Comparison of ENCODE assay signal across 8 cellular contexts in the genomic region with DNA sequence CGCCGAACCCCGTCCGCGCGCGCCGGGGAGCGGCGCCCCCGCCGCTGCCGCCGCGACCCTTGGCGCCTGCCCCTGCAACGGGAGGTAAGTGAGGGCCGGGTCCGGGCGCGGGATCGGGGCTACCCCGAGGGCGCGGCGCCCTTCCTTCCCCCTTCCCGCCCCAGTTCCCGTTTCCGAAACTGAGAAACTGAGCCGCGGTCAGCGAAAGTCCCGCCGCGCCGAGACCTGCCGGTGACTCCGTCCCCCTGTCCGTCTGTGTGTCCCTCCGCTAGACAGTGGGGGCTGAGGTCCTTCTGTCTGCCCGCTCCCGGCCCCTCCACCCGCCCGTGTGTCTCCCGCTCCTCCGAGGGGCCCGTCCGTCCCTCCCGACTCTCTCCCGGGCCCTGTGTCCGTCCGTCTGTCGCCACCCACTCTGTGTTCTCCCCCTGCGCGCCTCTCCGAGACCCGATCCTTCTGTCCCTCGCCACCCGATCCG. TPM values are rescaled to one million over a fixed set of nuclear protein-coding genes. Genes with fewer than 3 reads are reported as not detected.
DNase-seq lines count a peak whose midpoint lies in the region; ATAC-seq, FAIRE-seq and TF ChIP-seq lines count a peak whose summit lies in the region.

No MANE protein-coding gene starts in this region.

- peak overlapping the region; percentile 86 for H3K4me3 Mint-ChIP-seq in activated CD4-positive, alpha-beta memory T cell treated with anti-CD3 and anti-CD28 coated beads, Interleukin-2, amount 10 ng/mL, durations not matched to agents 7 days and 5 days
- H3K4me3 Mint-ChIP-seq in glutamatergic neuron (ENCODE audit: unreplicated experiment): peak overlapping the region; percentile 87

- no peaks in the 10 kb centered on the region for H3K9me3 Mint-ChIP-seq in activated CD4-positive, alpha-beta memory T cell treated with anti-CD3 and anti-CD28 coated beads, Interleukin-2, amount 10 ng/mL, durations not matched to agents 7 days and 5 days
- peaks cover 8% of the 10 kb centered on the region for H3K9me3 Mint-ChIP-seq in glutamatergic neuron (ENCODE audit: unreplicated experiment)

- 0% methylated on average over 4 of the region's 60 CpGs for WGBS in A549 (ENCODE audit: missing lambda C conversion rate)

- TF ChIP-seq POLR2A in A549 (IDR thresholded peaks at IDR 0.05; ENCODE audit: low read length): no peak

- no peak for FAIRE-seq in A549 (lab: Jason Lieb, UNC)

- peaks cover 24% of the 10 kb centered on the region for H3K4me1 Mint-ChIP-seq in activated CD4-positive, alpha-beta memory T cell treated with anti-CD3 and anti-CD28 coated beads, Interleukin-2, amount 10 ng/mL, durations not matched to agents 7 days and 5 days
- peaks cover 7% of the 10 kb centered on the region for H3K4me1 Mint-ChIP-seq in glutamatergic neuron (ENCODE audit: low read depth, unreplicated experiment)

- no peaks in the 10 kb centered on the region for H3K9me3 ChIP-seq in A549

- POLR2A ChIA-PET in A549 (lab: Yijun Ruan, JAX): interaction anchor here (1.4 kb wide), 1 partner anchor 33 kb away, joined by 4 read pairs; no protein-coding TSS in a partner anchor
- POLR2A ChIA-PET in activated CD4-positive, alpha-beta memory T cell treated with anti-CD3 and anti-CD28 coated beads, Interleukin-2, amount 10 ng/mL, durations not matched to agents 7 days and 5 days (lab: Charles Lee): interaction anchor here (1.3 to 1.8 kb wide), 7 partner anchors 11 to 115 kb away, joined by 3 to 8 read pairs (median 5); a partner anchor contains a TSS

- no peak for TF ChIP-seq RAD21 in A549 (conservative IDR thresholded peaks at IDR 0.05 in 1 of 2, IDR thresholded peaks at IDR 0.05 in 1 of 2)

- peak overlapping the region; percentile 85 for H3K4me2 ChIP-seq in A549

- peaks cover 26% of the 10 kb centered on the region for H3K27me3 Mint-ChIP-seq in activated CD4-positive, alpha-beta memory T cell treated with anti-CD3 and anti-CD28 coated beads, Interleukin-2, amount 10 ng/mL, durations not matched to agents 7 days and 5 days
- peaks cover 20% of the 10 kb centered on the region for H3K27me3 Mint-ChIP-seq in glutamatergic neuron (ENCODE audit: unreplicated experiment)

- ATAC-seq in A549 (peak in 1 of 2 experiments; percentile 12; a peak in 1 of 6 replicates), GM18861 (IDR thresholded peaks at IDR 0.05; ENCODE audit: unreplicated experiment) (peak; percentile 20), HG03196 (IDR thresholded peaks at IDR 0.05; ENCODE audit: unreplicated experiment) (peak; percentile 6), sciatic nerve (no peak)

- H3K27ac ChIP-seq in A549: peak overlapping the region; percentile 90 to 92

- H3K27ac Mint-ChIP-seq in activated CD4-positive, alpha-beta memory T cell treated with anti-CD3 and anti-CD28 coated beads, Interleukin-2, amount 10 ng/mL, durations not matched to agents 7 days and 5 days: peak overlapping the region; percentile 68
- H3K27ac Mint-ChIP-seq in glutamatergic neuron (ENCODE audit: unreplicated experiment): no peak overlapping the region

- no peak for TF ChIP-seq EP300 in A549 (IDR thresholded peaks at IDR 0.05)

- DNase-seq in A549 (ENCODE audit: low read depth in 1 of 2, low spot score in 1 of 2) (peak in 1 of 2 experiments; percentile 26), glutamatergic neuron (peak; percentile 36), sciatic nerve (ENCODE audit: low spot score) (peak; percentile 73), NCI-H2196 (lab: John Stamatoyannopoulos, UW; ENCODE audit: unreplicated experiment) (no peak), epidermal melanocyte (ENCODE audit: insufficient read length, low spot score) (no peak)
- no peak for DNase-seq in activated CD4-positive, alpha-beta memory T cell treated with anti-CD3 and anti-CD28 coated beads, Interleukin-2, amount 10 ng/mL, durations not matched to agents 7 days and 5 days

- H3K4me3 ChIP-seq in A549: peak overlapping the region; percentile 100

- H3K36me3 Mint-ChIP-seq in activated CD4-positive, alpha-beta memory T cell treated with anti-CD3 and anti-CD28 coated beads, Interleukin-2, amount 10 ng/mL, durations not matched to agents 7 days and 5 days (ENCODE audit: low read depth): peaks cover 2% of the 10 kb centered on the region
- no peaks in the 10 kb centered on the region for H3K36me3 Mint-ChIP-seq in glutamatergic neuron (ENCODE audit: unreplicated experiment)

- H3K4me1 ChIP-seq in A549: peaks cover 29% of the 10 kb centered on the region

- CTCF ChIA-PET in A549 (lab: Yijun Ruan, JAX): interaction anchor here (0.8 to 1.8 kb wide), 3 partner anchors 25 to 45 kb away, joined by 3 to 9 read pairs (median 7); no protein-coding TSS in a partner anchor
- CTCF ChIA-PET in activated CD4-positive, alpha-beta memory T cell treated with anti-CD3 and anti-CD28 coated beads, Interleukin-2, amount 10 ng/mL, durations not matched to agents 7 days and 5 days (lab: Charles Lee): interaction anchor here (0.9 to 2.4 kb wide), 4 partner anchors 27 to 51 kb away, joined by 3 to 11 read pairs (median 10); no protein-coding TSS in a partner anchor

- intact Hi-C loops in sciatic nerve (cut with DNase I): no loop called here

- TF ChIP-seq CTCF in A549 (IDR thresholded peaks at IDR 0.05) (no peak), glutamatergic neuron (IDR thresholded peaks at IDR 0.05; ENCODE audit: partially characterized antibody, unreplicated experiment) (no peak)

TF ChIP-seq in A549, 52 proteins besides CTCF, POLR2A, EP300 and RAD21:
- no peak for TF ChIP-seq ESRRA (IDR thresholded peaks at IDR 0.05; ENCODE audit: borderline replicate concordance, low read length)

RNA-seq across cellular contexts. Expression of a gene that starts 0.4 kb away (rescaled TPM):
- polyA plus RNA-seq in A549 (2011; rRNA removed) (17.1 and 18.3 TPM in 2 replicates), A549 (2017; fragmentation: RNase III; extraction: RNeasy Plus Mini Kit Qiagen cat#74134 plus additional on column Dnase treatment) (10.1 to 11.0 TPM (median 10.2 TPM) in 3 replicates)
- polyA plus RNA-seq in A549 (2012; cell fraction: cytosol; rRNA removed): 20.7 and 22.9 TPM in 2 replicates
- polyA plus RNA-seq in A549 (2012; cell fraction: nucleus; rRNA removed): 23.1 and 25.8 TPM in 2 replicates
- polyA minus RNA-seq in A549 (2011; rRNA and poly(A)+ RNA removed): 15.1 and 17.9 TPM in 2 replicates
- 10 to 100 TPM; 23.4 to 24.8 TPM for total RNA-seq in activated CD4-positive, alpha-beta memory T cell treated with anti-CD3 and anti-CD28 coated beads, Interleukin-2, amount 10 ng/mL, durations not matched to agents 7 days and 5 days
- total RNA-seq in glutamatergic neuron (ENCODE audit: unreplicated experiment) (5.4 TPM), sciatic nerve (30.3 TPM)

RNA-seq across cellular contexts. Expression of a gene that starts 31.1 kb away (rescaled TPM):
- polyA plus RNA-seq in A549 (2011; rRNA removed) (31.6 and 33.6 TPM in 2 replicates), A549 (2017; fragmentation: RNase III; extraction: RNeasy Plus Mini Kit Qiagen cat#74134 plus additional on column Dnase treatment) (15.6 to 18.5 TPM (median 15.8 TPM) in 3 replicates)
- 12.1 and 18.0 TPM in 2 replicates for polyA plus RNA-seq in A549 (2012; cell fraction: cytosol; rRNA removed)
- 20.2 and 26.1 TPM in 2 replicates for polyA plus RNA-seq in A549 (2012; cell fraction: nucleus; rRNA removed)
- 63.0 and 65.3 TPM in 2 replicates for polyA minus RNA-seq in A549 (2011; rRNA and poly(A)+ RNA removed)
- total RNA-seq in activated CD4-positive, alpha-beta memory T cell treated with anti-CD3 and anti-CD28 coated beads, Interleukin-2, amount 10 ng/mL, durations not matched to agents 7 days and 5 days: 10 to 100 TPM; 26.4 to 27.6 TPM
- total RNA-seq in glutamatergic neuron (ENCODE audit: unreplicated experiment) (10.5 TPM), sciatic nerve (21.3 TPM)

Comparison
In these comparisons a context has a peak if more than half of its experiments do, and no peak if none do; other contexts are left out.
1. DNase-seq: peak in glutamatergic neuron (single experiment) and sciatic nerve (single experiment); none in activated CD4-positive, alpha-beta memory T cell treated with anti-CD3 and anti-CD28 coated beads, Interleukin-2, amount 10 ng/mL, durations not matched to agents 7 days and 5 days (single experiment), NCI-H2196 (single experiment) and epidermal melanocyte (single experiment).